ENCODE assay signal across 32 cellular contexts in the genomic region with DNA sequence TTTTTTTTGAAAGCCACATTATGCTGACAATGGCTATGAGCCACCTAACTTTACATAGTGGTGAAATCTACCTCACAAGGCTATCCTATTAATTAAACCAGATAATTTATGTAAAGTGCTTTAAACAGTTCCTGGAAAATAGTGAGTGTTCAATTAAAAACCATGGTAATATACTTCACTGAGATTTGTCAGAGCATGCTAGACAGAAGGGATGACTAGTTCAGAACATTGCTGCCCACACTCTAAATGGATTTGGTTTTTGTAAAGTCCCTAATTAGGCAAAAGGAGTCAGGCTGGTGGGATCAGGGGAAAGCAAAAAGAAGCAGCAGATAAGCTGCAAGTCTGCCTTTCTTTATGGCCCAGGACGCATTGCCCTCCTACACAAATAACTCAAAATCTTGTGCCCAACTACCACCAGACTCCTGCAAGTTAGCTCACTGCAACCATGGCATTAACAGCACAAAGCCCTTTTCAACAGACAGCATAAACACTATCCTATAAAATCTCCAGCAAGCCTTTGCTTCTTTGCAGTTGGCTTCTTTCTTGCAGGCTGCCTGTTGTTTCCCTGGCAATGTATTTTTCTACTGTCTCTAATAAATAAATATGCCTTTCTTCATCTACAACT. TPM values are rescaled to one million over a fixed set of nuclear protein-coding genes. Genes with fewer than 3 reads are reported as not detected.
A peak's percentile ranks its signal among the peaks of the same experiment; 100 is the strongest.
DNase-seq lines count a peak whose midpoint lies in the region; ATAC-seq and TF ChIP-seq lines count a peak whose summit lies in the region.
"Had no signal": no experiment of that assay in that cellular context is flagged by ENCODE, and none has a peak within 500 bp of the region (broad histone marks: within the 10 kb centered on the region; RNA-seq: fewer than 3 reads in every experiment).

No MANE protein-coding gene starts in this region.

- no peaks in the 10 kb centered on the region for H3K9me3 Mint-ChIP-seq in CD8-positive, alpha-beta T cell
- no peaks in the 10 kb centered on the region for H3K9me3 Mint-ChIP-seq in brain
- H3K9me3 Mint-ChIP-seq: activated B cell treated with CpG ODN at 0.5 μM for 24 hours; activated naive CD4-positive, alpha-beta T cell treated with anti-CD3 and anti-CD28 coated beads for 36 hours; activated T-helper 1 cell treated with anti-CD3 and anti-CD28 coated beads, Interleukin-12 subunit alpha, Interleukin-12 subunit beta, Interleukin-2, Interleukin-4 antibody, amounts not matched to agents 30 ng/mL and 10 ng/mL and 1 ng/mL, durations not matched to agents 14 hours and 24 hours and 36 hours; effector memory CD8-positive, alpha-beta T cell; mesothelial cell of epicardium; naive B cell had no signal

- H3K27ac Mint-ChIP-seq in CD8-positive, alpha-beta T cell, result peak overlapping the region; percentile 28
- peak overlapping the region in 3 of 5 experiments; percentile 46 to 75 (median 54) for H3K27ac Mint-ChIP-seq in brain
- H3K27ac Mint-ChIP-seq: activated B cell treated with CpG ODN at 0.5 μM for 24 hours; activated naive CD4-positive, alpha-beta T cell treated with anti-CD3 and anti-CD28 coated beads for 36 hours; activated T-helper 1 cell treated with anti-CD3 and anti-CD28 coated beads, Interleukin-12 subunit alpha, Interleukin-12 subunit beta, Interleukin-2, Interleukin-4 antibody, amounts not matched to agents 30 ng/mL and 10 ng/mL and 1 ng/mL, durations not matched to agents 14 hours and 24 hours and 36 hours; mesothelial cell of epicardium had no signal

- no peaks in the 10 kb centered on the region for H3K27me3 ChIP-seq in CD8-positive, alpha-beta T cell (ENCODE audit: insufficient read depth, low read length)
- H3K27me3 ChIP-seq in Loucy (ENCODE audit: insufficient read depth, low read length, poor library complexity, severe bottlenecking) (no peaks in the 10 kb centered on the region), neuronal stem cell (ENCODE audit: control insufficient read depth in 3 of 3, insufficient read depth in 3 of 3, low read depth in 1 of 3, low read length in 3 of 3) (no peaks in the 10 kb centered on the region), PC-3 (ENCODE audit: low read length) (no peaks in the 10 kb centered on the region)
- H3K27me3 ChIP-seq: cardiac muscle cell, foreskin keratinocyte, hepatocyte, left lung, right atrium auricular region, spleen had no signal

- no peak overlapping the region for H3K4me3 Mint-ChIP-seq in CD8-positive, alpha-beta T cell
- H3K4me3 Mint-ChIP-seq in brain, result peak overlapping the region in 1 of 5 experiments; percentile 53
- H3K4me3 Mint-ChIP-seq: activated B cell treated with CpG ODN at 0.5 μM for 24 hours; activated naive CD4-positive, alpha-beta T cell treated with anti-CD3 and anti-CD28 coated beads for 36 hours; activated T-helper 1 cell treated with anti-CD3 and anti-CD28 coated beads, Interleukin-12 subunit alpha, Interleukin-12 subunit beta, Interleukin-2, Interleukin-4 antibody, amounts not matched to agents 30 ng/mL and 10 ng/mL and 1 ng/mL, durations not matched to agents 14 hours and 24 hours and 36 hours; mesothelial cell of epicardium; naive B cell had no signal

- H2BK5ac ChIP-seq in neuronal stem cell (ENCODE audit: low read length), result no peak overlapping the region

- H3K79me1 ChIP-seq in neuronal stem cell (ENCODE audit: low read depth, low read length), result no peaks in the 10 kb centered on the region

- no peak overlapping the region for H3K9ac ChIP-seq in Loucy (ENCODE audit: low read depth, low read length, poor library complexity, severe bottlenecking)
- H3K9ac ChIP-seq in neuronal stem cell (ENCODE audit: low read depth, low read length, poor library complexity), result no peak overlapping the region
- no peak overlapping the region for H3K9ac ChIP-seq in PC-3 (ENCODE audit: low read length)

- H2BK12ac ChIP-seq in neuronal stem cell (ENCODE audit: low read length), result no peak overlapping the region

- CTCF ChIA-PET in CD8-positive, alpha-beta T cell (lab: Charles Lee), result interaction anchor here (1.1 to 1.6 kb wide), 3 partner anchors 9 to 53 kb away, joined by 3 to 5 read pairs (median 5); no protein-coding TSS in a partner anchor
- CTCF ChIA-PET in PC-3 (lab: Charles Lee), result interaction anchor here (0.6 kb wide), 1 partner anchor 79 kb away, joined by 3 read pairs; no protein-coding TSS in a partner anchor

- BruUV-seq in PC-3 (replicated peaks; lab: Mats Ljungman, UMichigan), result no TSS peak

- H3K9me2 ChIP-seq in Loucy (replicated peaks; ENCODE audit: low read depth, low read length) (no peaks in the 10 kb centered on the region), PC-3 (replicated peaks; ENCODE audit: low read length) (no peaks in the 10 kb centered on the region)

- no peak overlapping the region for H3K4ac ChIP-seq in neuronal stem cell (ENCODE audit: low read length)

- intact Hi-C loops in CD8-positive, alpha-beta T cell (cut with DNase I, micrococcal nuclease), result no loop called here
- intact Hi-C loops in PC-3 (cut with micrococcal nuclease), result no loop called here

- H3K14ac ChIP-seq in neuronal stem cell (ENCODE audit: low read length), result no peak overlapping the region

- no peak overlapping the region for H4K91ac ChIP-seq in neuronal stem cell (ENCODE audit: low read depth, low read length, poor library complexity)

- H3K23ac ChIP-seq in neuronal stem cell (ENCODE audit: low read depth, low read length, poor library complexity), result no peak overlapping the region

- H2AFZ ChIP-seq in Loucy (ENCODE audit: low read length), result peak overlapping the region; percentile 85
- peak overlapping the region; percentile 19 for H2AFZ ChIP-seq in neuronal stem cell (ENCODE audit: low read length)
- H2AFZ ChIP-seq in PC-3 (ENCODE audit: low read length), result no peak overlapping the region
- H2AFZ ChIP-seq: hepatocyte had no signal

- no peak overlapping the region for H2BK15ac ChIP-seq in neuronal stem cell (ENCODE audit: low read length)

- peaks cover 38% of the 10 kb centered on the region for H3K4me1 Mint-ChIP-seq in CD8-positive, alpha-beta T cell (ENCODE audit: low read depth)
- H3K4me1 Mint-ChIP-seq in brain, result peaks cover 22% of the 10 kb centered on the region

- no peaks in the 10 kb centered on the region for H3K36me3 Mint-ChIP-seq in CD8-positive, alpha-beta T cell
- no peaks in the 10 kb centered on the region for H3K36me3 Mint-ChIP-seq in brain
- H3K36me3 Mint-ChIP-seq: mesothelial cell of epicardium, naive B cell had no signal

- no CpG with 5 or more reads among the region's 1 CpG for WGBS in neuronal stem cell (ENCODE audit: extremely low coverage in 2 of 2, insufficient read length in 2 of 2, insufficient replicate concordance in 1 of 2), 2 donors

- H3K18ac ChIP-seq in neuronal stem cell (ENCODE audit: low read length), result no peak overlapping the region

- H3K4me2 ChIP-seq in Loucy (ENCODE audit: low read depth, low read length, poor library complexity, severe bottlenecking) (peak overlapping the region; percentile 57), neuronal stem cell (ENCODE audit: insufficient read depth, low read length, poor library complexity, severe bottlenecking) (no peak overlapping the region), PC-3 (ENCODE audit: low read length) (no peak overlapping the region)
- H3K4me2 ChIP-seq: hepatocyte had no signal

- ATAC-seq in CD8-positive, alpha-beta T cell, result no peak
- ATAC-seq in GM18861 (IDR thresholded peaks at IDR 0.05; ENCODE audit: unreplicated experiment) (no peak), GM19351 (IDR thresholded peaks at IDR 0.05; ENCODE audit: unreplicated experiment) (no peak), PC-3 (no peak)
- ATAC-seq: effector memory CD8-positive, alpha-beta T cell; foreskin keratinocyte; left lung; Panc1 had no signal

- H3K27me3 Mint-ChIP-seq in CD8-positive, alpha-beta T cell (ENCODE audit: low read depth), result no peaks in the 10 kb centered on the region
- no peaks in the 10 kb centered on the region for H3K27me3 Mint-ChIP-seq in brain
- H3K27me3 Mint-ChIP-seq: effector memory CD8-positive, alpha-beta T cell; naive B cell had no signal

- no peak overlapping the region for H3K27ac ChIP-seq in CD8-positive, alpha-beta T cell (ENCODE audit: low read depth, low read length)
- peak overlapping the region; percentile 47 for H3K27ac ChIP-seq in neuronal stem cell (replicated peaks; ENCODE audit: low read length)
- no peak overlapping the region for H3K27ac ChIP-seq in PC-3 (ENCODE audit: low read length)
- H3K27ac ChIP-seq: cardiac muscle cell, coronary artery, foreskin keratinocyte, hepatocyte, left lung, right atrium auricular region, spleen had no signal

- H3K4me3 ChIP-seq in CD8-positive, alpha-beta T cell (ENCODE audit: low read depth, low read length), result no peak overlapping the region
- H3K4me3 ChIP-seq in Loucy (ENCODE audit: low read length, poor library complexity, severe bottlenecking), result no peak overlapping the region
- no peak overlapping the region for H3K4me3 ChIP-seq in neuronal stem cell (ENCODE audit: low read length in 2 of 2)
- no peak overlapping the region for H3K4me3 ChIP-seq in PC-3 (ENCODE audit: low read length)
- H3K4me3 ChIP-seq: cardiac muscle cell, coronary artery, hepatocyte, left lung, right atrium auricular region, spleen had no signal

- DNase-seq in CD8-positive, alpha-beta T cell, result no peak
- no peak for DNase-seq in neuronal stem cell (ENCODE audit: low spot score)
- no peak for DNase-seq in anterior cingulate cortex (lab: John Stamatoyannopoulos, UW)
- no peak for DNase-seq in PC-3
- DNase-seq: ACHN; activated B cell treated with CpG ODN at 0.5 μM for 24 hours; activated CD4-positive, alpha-beta T cell treated with anti-CD3 and anti-CD28 coated beads, Interleukin-2, amount 50 U/mL, for 48 hours; activated naive CD4-positive, alpha-beta T cell treated with anti-CD3 and anti-CD28 coated beads for 36 hours; COR-L47; DMS53; effector memory CD8-positive, alpha-beta T cell; foreskin keratinocyte; GDM1; Karpas-422; left lung; naive B cell; NCI-H187 treated with DMSO at 0.1 percent for 48 hours; NCI-H524 treated with DMSO at 0.1 percent for 48 hours; occipital lobe; SHP77; spleen had no signal

- no peak overlapping the region for H2AK5ac ChIP-seq in neuronal stem cell (ENCODE audit: low read depth, low read length)

- H3K9me3 ChIP-seq in CD8-positive, alpha-beta T cell (ENCODE audit: low read length), result no peaks in the 10 kb centered on the region
- no peaks in the 10 kb centered on the region for H3K9me3 ChIP-seq in Loucy (ENCODE audit: insufficient read depth, low read depth, low read length)
- no peaks in the 10 kb centered on the region for H3K9me3 ChIP-seq in neuronal stem cell (replicated peaks in 1 of 2; ENCODE audit: control insufficient read depth in 2 of 2, insufficient read depth in 1 of 2, low read depth in 1 of 2, low read length in 2 of 2)
- H3K9me3 ChIP-seq in PC-3 (ENCODE audit: low read length), result no peaks in the 10 kb centered on the region
- H3K9me3 ChIP-seq: left lung, right atrium auricular region, spleen had no signal

- POLR2A ChIA-PET in CD8-positive, alpha-beta T cell (lab: Charles Lee), result interaction anchor here (0.9 kb wide), 1 partner anchor 16 kb away, joined by 3 read pairs; no protein-coding TSS in a partner anchor
- POLR2A ChIA-PET in PC-3 (lab: Charles Lee; ENCODE audit: unreplicated experiment), result no interaction called here

- H3K4me1 ChIP-seq in CD8-positive, alpha-beta T cell (ENCODE audit: insufficient read depth, low read length), result peaks cover 22% of the 10 kb centered on the region
- H3K4me1 ChIP-seq in Loucy (ENCODE audit: insufficient read depth, low read length, poor library complexity, severe bottlenecking) (peaks cover 11% of the 10 kb centered on the region), neuronal stem cell (ENCODE audit: control insufficient read depth in 2 of 2, insufficient read depth in 1 of 2, low read depth in 1 of 2, low read length in 2 of 2) (peaks cover 4 to 7% of the 10 kb centered on the region in 2 donors), PC-3 (ENCODE audit: insufficient read depth, low read length) (no peaks in the 10 kb centered on the region)
- H3K4me1 ChIP-seq: foreskin keratinocyte, left lung had no signal

- TF ChIP-seq CTCF in CD8-positive, alpha-beta T cell (IDR thresholded peaks at IDR 0.05), result no peak
- TF ChIP-seq CTCF in Loucy (conservative IDR thresholded peaks at IDR 0.05; ENCODE audit: low read length), result no peak
- no peak for TF ChIP-seq CTCF in brain (conservative IDR thresholded peaks at IDR 0.05)
- no peak for TF ChIP-seq CTCF in PC-3 (conservative IDR thresholded peaks at IDR 0.05; ENCODE audit: low read depth, low read length)

- H3F3A ChIP-seq in Loucy (ENCODE audit: low read depth) (no peaks in the 10 kb centered on the region), PC-3 (ENCODE audit: low read length, unreplicated experiment) (no peaks in the 10 kb centered on the region)

- H4K20me1 ChIP-seq in Loucy (ENCODE audit: insufficient read depth, low read length, poor library complexity, severe bottlenecking), result no peaks in the 10 kb centered on the region
- H4K20me1 ChIP-seq in PC-3 (ENCODE audit: low read length), result no peaks in the 10 kb centered on the region

- no peak overlapping the region for H4K8ac ChIP-seq in neuronal stem cell (ENCODE audit: low read depth, low read length)

- H2BK120ac ChIP-seq in neuronal stem cell (ENCODE audit: low read depth, low read length), result no peak overlapping the region

- H3K36me3 ChIP-seq in CD8-positive, alpha-beta T cell (ENCODE audit: insufficient read depth, low read length), result no peaks in the 10 kb centered on the region
- no peaks in the 10 kb centered on the region for H3K36me3 ChIP-seq in Loucy (ENCODE audit: insufficient read depth, low read length)
- no peaks in the 10 kb centered on the region for H3K36me3 ChIP-seq in neuronal stem cell (replicated peaks in 1 of 2; ENCODE audit: control insufficient read depth in 2 of 2, insufficient read depth in 2 of 2, low read length in 2 of 2)
- no peaks in the 10 kb centered on the region for H3K36me3 ChIP-seq in PC-3 (ENCODE audit: low read depth, low read length)
- H3K36me3 ChIP-seq: cardiac muscle cell, left lung, right atrium auricular region, spleen had no signal

- H3K79me2 ChIP-seq in Loucy (ENCODE audit: insufficient read depth, low read length) (no peaks in the 10 kb centered on the region), PC-3 (ENCODE audit: low read length) (no peaks in the 10 kb centered on the region)
- H3K79me2 ChIP-seq: hepatocyte had no signal

RNA-seq across cellular contexts. Expression of a gene that starts 54.0 kb away (rescaled TPM):
- total RNA-seq in CD8-positive, alpha-beta T cell, result 100 to 1,000 TPM; 146 to 147 TPM
- 218 TPM for polyA plus RNA-seq in brain (ENCODE audit: insufficient read depth, low read depth, low replicate concordance)
- 225 TPM for polyA plus RNA-seq in neuronal stem cell (2013, experiment 1 of 2)
- polyA plus RNA-seq in neuronal stem cell (2013, experiment 2 of 2), result 224 TPM
- 649 and 829 TPM in 2 replicates for total RNA-seq in PC-3 (2014; rRNA removed)
